ENCODE assay signal across 8 cellular contexts in the genomic region with DNA sequence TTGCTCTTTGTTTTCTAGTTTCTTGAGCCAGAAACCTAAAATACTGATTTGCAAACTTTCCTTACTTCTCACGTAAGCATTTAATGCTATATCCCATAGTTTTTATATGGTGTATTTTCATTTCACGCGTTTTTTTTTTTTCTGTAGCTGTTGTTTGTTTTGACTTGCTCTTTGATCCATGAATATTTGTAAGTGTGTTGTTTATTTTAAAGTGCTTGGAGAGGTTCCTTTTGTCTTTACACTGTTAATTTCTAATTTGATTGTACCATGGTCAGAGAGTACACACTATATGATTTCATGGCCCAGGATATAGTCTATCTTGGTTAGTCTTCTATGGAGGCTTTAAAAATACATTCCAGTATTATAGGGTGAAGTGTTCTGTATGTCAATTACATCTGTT.
"Had no signal": no experiment of that assay in that cellular context is flagged by ENCODE, and none has a peak within 500 bp of the region (broad histone marks: within the 10 kb centered on the region; RNA-seq: fewer than 3 reads in every experiment).

No MANE protein-coding gene starts in this region.

- H2AFZ ChIP-seq: GM23338 had no signal

- FAIRE-seq: H1, H54, HTR-8/SVneo had no signal

- H3K4me3 ChIP-seq: GM23338 had no signal

- ATAC-seq: GM23338 had no signal

- DNase-seq: H9, HCEC 1CT, HFFc6, KBM-7 had no signal

- H3K4me2 ChIP-seq: GM23338 had no signal
